Comparison of ENCODE assay signal across 26 cellular contexts in genomic region chr17:35679007-35679682, GRCh38. TPM values are rescaled to one million over a fixed set of nuclear protein-coding genes. Genes with fewer than 3 reads are reported as not detected.
DNase-seq lines count a peak whose midpoint lies in the region; ATAC-seq and TF ChIP-seq lines count a peak whose summit lies in the region.
"Had no signal": no experiment of that assay in that cellular context is flagged by ENCODE, and none has a peak within 500 bp of the region (broad histone marks: within the 10 kb centered on the region; RNA-seq: fewer than 3 reads in every experiment).

No MANE protein-coding gene starts in this region.

- POLR2A ChIA-PET in CD4-positive, alpha-beta T cell (lab: Charles Lee), result interaction anchor here (0.6 kb wide), 1 partner anchor 77 kb away, joined by 3 read pairs; no protein-coding TSS in a partner anchor
- POLR2A ChIA-PET in CD8-positive, alpha-beta T cell (lab: Charles Lee), result interaction anchor here (0.7 kb wide), 1 partner anchor 458 kb away, joined by 3 read pairs; no protein-coding TSS in a partner anchor

- peak overlapping the region; percentile 39 for H3K27ac Mint-ChIP-seq in CD4-positive, alpha-beta T cell
- peak overlapping the region; percentile 43 for H3K27ac Mint-ChIP-seq in CD8-positive, alpha-beta T cell
- H3K27ac Mint-ChIP-seq in activated T-helper 17 cell treated with anti-CD3 and anti-CD28 coated beads, Interleukin-2, amount 50 U/mL, for 72 hours, result peak overlapping the region; percentile 14
- H3K27ac Mint-ChIP-seq: activated T-cell treated with anti-CD3 and anti-CD28 coated beads, Interleukin-2, amount 50 U/mL, for 72 hours; type B pancreatic cell had no signal

- CTCF ChIA-PET in CD4-positive, alpha-beta T cell (lab: Charles Lee), result interaction anchor here (1.0 to 1.3 kb wide), 3 partner anchors 14 to 85 kb away, joined by 3 to 4 read pairs (median 3); no protein-coding TSS in a partner anchor
- CTCF ChIA-PET in CD8-positive, alpha-beta T cell (lab: Charles Lee), result interaction anchor here (1.0 kb wide), 1 partner anchor 68 kb away, joined by 3 read pairs; no protein-coding TSS in a partner anchor

- H3K36me3 Mint-ChIP-seq in CD4-positive, alpha-beta T cell (ENCODE audit: low read depth), result peaks cover 85% of the 10 kb centered on the region
- H3K36me3 Mint-ChIP-seq in CD8-positive, alpha-beta T cell, result peaks cover 70% of the 10 kb centered on the region
- peaks cover 98% of the 10 kb centered on the region for H3K36me3 Mint-ChIP-seq in activated T-helper 17 cell treated with anti-CD3 and anti-CD28 coated beads, Interleukin-2, amount 50 U/mL, for 72 hours (ENCODE audit: low read depth)

- DNase-seq in CD4-positive, alpha-beta T cell, result no peak
- DNase-seq in CD8-positive, alpha-beta T cell, result no peak
- DNase-seq in fibroblast of villous mesenchyme (ENCODE audit: low read depth), result peak; percentile 10
- DNase-seq in NCI-H146 treated with DMSO at 0.1 percent for 48 hours (lab: John Stamatoyannopoulos, UW; ENCODE audit: unreplicated experiment), result no peak
- DNase-seq in pons (ENCODE audit: low spot score), result no peak
- DNase-seq: activated T-cell treated with anti-CD3 and anti-CD28 coated beads, Interleukin-2, amount 50 U/mL, for 72 hours; brain microvascular endothelial cell; GDM1; left lung; naive thymus-derived CD4-positive, alpha-beta T cell; NCI-H1105; NCI-H2029 treated with DMSO at 0.1 percent for 48 hours; NCI-H345; NCI-H82; posterior cingulate gyrus; stimulated activated CD8-positive, alpha-beta memory T cell treated with anti-CD3 and anti-CD28 coated beads, Interleukin-4, amount 100 ng/mL, for 48 hours; T-helper 9 cell had no signal

- H3K4me3 Mint-ChIP-seq in CD4-positive, alpha-beta T cell, result no peak overlapping the region
- no peak overlapping the region for H3K4me3 Mint-ChIP-seq in CD8-positive, alpha-beta T cell
- H3K4me3 Mint-ChIP-seq in activated T-helper 17 cell treated with anti-CD3 and anti-CD28 coated beads, Interleukin-2, amount 50 U/mL, for 72 hours, result no peak overlapping the region
- H3K4me3 Mint-ChIP-seq: activated T-cell treated with anti-CD3 and anti-CD28 coated beads, Interleukin-2, amount 50 U/mL, for 72 hours; IgD-negative memory B cell; naive thymus-derived CD4-positive, alpha-beta T cell; type B pancreatic cell had no signal

- no peaks in the 10 kb centered on the region for H3K4me1 ChIP-seq in CD8-positive, alpha-beta T cell (ENCODE audit: insufficient read depth, low read length)
- H3K4me1 ChIP-seq: left lung had no signal

- no peaks in the 10 kb centered on the region for H3K9me3 Mint-ChIP-seq in CD4-positive, alpha-beta T cell
- no peaks in the 10 kb centered on the region for H3K9me3 Mint-ChIP-seq in CD8-positive, alpha-beta T cell
- H3K9me3 Mint-ChIP-seq in activated T-helper 17 cell treated with anti-CD3 and anti-CD28 coated beads, Interleukin-2, amount 50 U/mL, for 72 hours, result no peaks in the 10 kb centered on the region
- H3K9me3 Mint-ChIP-seq: activated T-cell treated with anti-CD3 and anti-CD28 coated beads, Interleukin-2, amount 50 U/mL, for 72 hours; IgD-negative memory B cell; naive thymus-derived CD4-positive, alpha-beta T cell had no signal

- no peak overlapping the region for H3K4me3 ChIP-seq in CD8-positive, alpha-beta T cell (ENCODE audit: low read depth, low read length)
- H3K4me3 ChIP-seq in fibroblast of villous mesenchyme (ENCODE audit: low read depth, low read length), result no peak overlapping the region
- H3K4me3 ChIP-seq: coronary artery, esophagus muscularis mucosa, hepatocyte, left lung had no signal

- H3K27me3 Mint-ChIP-seq in CD4-positive, alpha-beta T cell, result no peaks in the 10 kb centered on the region
- no peaks in the 10 kb centered on the region for H3K27me3 Mint-ChIP-seq in CD8-positive, alpha-beta T cell (ENCODE audit: low read depth)
- H3K27me3 Mint-ChIP-seq in activated T-helper 17 cell treated with anti-CD3 and anti-CD28 coated beads, Interleukin-2, amount 50 U/mL, for 72 hours, result no peaks in the 10 kb centered on the region
- H3K27me3 Mint-ChIP-seq: IgD-negative memory B cell; naive thymus-derived CD4-positive, alpha-beta T cell; type B pancreatic cell had no signal

- H3K4me1 Mint-ChIP-seq in CD4-positive, alpha-beta T cell (ENCODE audit: low read depth), result peaks cover 9% of the 10 kb centered on the region
- H3K4me1 Mint-ChIP-seq in CD8-positive, alpha-beta T cell (ENCODE audit: low read depth), result peaks cover 14% of the 10 kb centered on the region
- H3K4me1 Mint-ChIP-seq in activated T-helper 17 cell treated with anti-CD3 and anti-CD28 coated beads, Interleukin-2, amount 50 U/mL, for 72 hours, result no peaks in the 10 kb centered on the region

- no peak for ATAC-seq in CD4-positive, alpha-beta T cell (ENCODE audit: poor library complexity)
- no peak for ATAC-seq in CD8-positive, alpha-beta T cell
- peak; percentile 39 for ATAC-seq in activated T-helper 17 cell treated with anti-CD3 and anti-CD28 coated beads, Interleukin-2, amount 50 U/mL, for 72 hours (replicated peaks)
- no peak for ATAC-seq in GM19455 (IDR thresholded peaks at IDR 0.05; ENCODE audit: unreplicated experiment)
- ATAC-seq: activated T-cell treated with anti-CD3 and anti-CD28 coated beads, Interleukin-2, amount 50 U/mL, for 72 hours; left lung; naive thymus-derived CD4-positive, alpha-beta T cell; sciatic nerve had no signal

- H3K36me3 ChIP-seq in CD8-positive, alpha-beta T cell (ENCODE audit: insufficient read depth, low read length), result peaks cover 14% of the 10 kb centered on the region

- H3K27ac ChIP-seq in CD4-positive, alpha-beta T cell (ENCODE audit: low read depth, low read length), result no peak overlapping the region
- no peak overlapping the region for H3K27ac ChIP-seq in CD8-positive, alpha-beta T cell (ENCODE audit: low read depth, low read length)
- H3K27ac ChIP-seq: brain microvascular endothelial cell, coronary artery, esophagus muscularis mucosa, hepatocyte, left lung, RWPE1 had no signal

- no peaks in the 10 kb centered on the region for H3K27me3 ChIP-seq in CD4-positive, alpha-beta T cell (ENCODE audit: control insufficient read depth, insufficient read depth, low read length)
- no peaks in the 10 kb centered on the region for H3K27me3 ChIP-seq in CD8-positive, alpha-beta T cell (ENCODE audit: insufficient read depth, low read length)
- H3K27me3 ChIP-seq: brain microvascular endothelial cell, esophagus muscularis mucosa, hepatocyte, left lung had no signal

- no peak for TF ChIP-seq CTCF in CD4-positive, alpha-beta T cell (IDR thresholded peaks at IDR 0.05)
- no peak for TF ChIP-seq CTCF in CD8-positive, alpha-beta T cell (IDR thresholded peaks at IDR 0.05)
- no peak for TF ChIP-seq CTCF in fibroblast of villous mesenchyme (IDR thresholded peaks at IDR 0.05; ENCODE audit: insufficient read depth, low read depth, low read length)

- no peaks in the 10 kb centered on the region for H3K9me3 ChIP-seq in CD4-positive, alpha-beta T cell (ENCODE audit: control insufficient read depth, low read length)
- H3K9me3 ChIP-seq in CD8-positive, alpha-beta T cell (ENCODE audit: low read length), result no peaks in the 10 kb centered on the region
- H3K9me3 ChIP-seq: esophagus muscularis mucosa, left lung had no signal

- intact Hi-C loops in CD4-positive, alpha-beta T cell (cut with DNase I, micrococcal nuclease), result no loop called here
- intact Hi-C loops in CD8-positive, alpha-beta T cell (cut with DNase I, micrococcal nuclease), result no loop called here

RNA-seq across cellular contexts. Expression of gene RASL10B, which starts 52.3 kb away (rescaled TPM):
- under 1 TPM; 0.22 to 0.47 TPM for total RNA-seq in CD4-positive, alpha-beta T cell
- total RNA-seq in CD8-positive, alpha-beta T cell, result under 1 TPM; 0.16 to 0.22 TPM
- under 1 TPM; 0.16 to 0.63 TPM for total RNA-seq in activated T-helper 17 cell treated with anti-CD3 and anti-CD28 coated beads, Interleukin-2, amount 50 U/mL, for 72 hours
- 6.4 and 12.1 TPM in 2 replicates for total RNA-seq in fibroblast of villous mesenchyme
